ENCODE assay signal across 16 cellular contexts in genomic region chr2:50335852-50336251, GRCh38.
DNase-seq lines count a peak whose midpoint lies in the region; ATAC-seq and TF ChIP-seq lines count a peak whose summit lies in the region.
"Had no signal": no experiment of that assay in that cellular context is flagged by ENCODE, and none has a peak within 500 bp of the region (broad histone marks: within the 10 kb centered on the region; RNA-seq: fewer than 3 reads in every experiment).

No MANE protein-coding gene starts in this region.

- ATAC-seq in left cardiac atrium (no peak), WTC11 (peak; percentile 51), GM18511 (IDR thresholded peaks at IDR 0.05; ENCODE audit: unreplicated experiment) (no peak), lower lobe of right lung (no peak), PC-3 (no peak)

- H3K4me1 Mint-ChIP-seq in WTC11: peaks cover 42% of the 10 kb centered on the region
- H3K4me1 Mint-ChIP-seq: CD14-positive monocyte; CD4-positive, alpha-beta memory T cell had no signal

- H3K9ac ChIP-seq in PC-3 (ENCODE audit: low read length): no peak overlapping the region
- H3K9ac ChIP-seq: BLaER1, GM23248 had no signal

- H3K27ac ChIP-seq in cardiac muscle cell (peak overlapping the region; percentile 71), lower lobe of right lung (no peak overlapping the region), PC-3 (ENCODE audit: low read length) (no peak overlapping the region)
- H3K27ac ChIP-seq: BLaER1, GM23248 had no signal

- no peak overlapping the region for H3K27ac Mint-ChIP-seq in WTC11
- H3K27ac Mint-ChIP-seq: CD14-positive monocyte; CD4-positive, alpha-beta memory T cell had no signal

- H3K36me3 ChIP-seq in cardiac muscle cell: no peaks in the 10 kb centered on the region
- H3K36me3 ChIP-seq in lower lobe of right lung: no peaks in the 10 kb centered on the region
- no peaks in the 10 kb centered on the region for H3K36me3 ChIP-seq in PC-3 (ENCODE audit: low read depth, low read length)
- H3K36me3 ChIP-seq: BLaER1 had no signal

- H3K27me3 Mint-ChIP-seq in WTC11 (ENCODE audit: low read depth): no peaks in the 10 kb centered on the region
- H3K27me3 Mint-ChIP-seq: CD4-positive, alpha-beta memory T cell had no signal

- H3K4me2 ChIP-seq in PC-3 (ENCODE audit: low read length): no peak overlapping the region
- H3K4me2 ChIP-seq: BLaER1 had no signal

- H3K9me3 ChIP-seq in cardiac muscle cell (ENCODE audit: low read depth) (no peaks in the 10 kb centered on the region), lower lobe of right lung (no peaks in the 10 kb centered on the region), PC-3 (ENCODE audit: low read length) (no peaks in the 10 kb centered on the region)
- H3K9me3 ChIP-seq: BLaER1 had no signal

- no peaks in the 10 kb centered on the region for H4K20me1 ChIP-seq in PC-3 (ENCODE audit: low read length)
- H4K20me1 ChIP-seq: BLaER1 had no signal

- no peaks in the 10 kb centered on the region for H3K27me3 ChIP-seq in cardiac muscle cell
- H3K27me3 ChIP-seq in lower lobe of right lung (ENCODE audit: low read depth): no peaks in the 10 kb centered on the region
- H3K27me3 ChIP-seq in PC-3 (ENCODE audit: low read length): peaks cover 17% of the 10 kb centered on the region
- H3K27me3 ChIP-seq: BLaER1 had no signal

- BruUV-seq in PC-3 (replicated peaks; lab: Mats Ljungman, UMichigan): no TSS peak

- no peak overlapping the region for H3K4me3 Mint-ChIP-seq in WTC11
- H3K4me3 Mint-ChIP-seq: CD14-positive monocyte; CD4-positive, alpha-beta memory T cell had no signal

- POLR2A ChIA-PET in WTC11 (lab: Charles Lee): interaction anchor here (0.6 kb wide), 1 partner anchor 10 kb away, joined by 4 read pairs; no protein-coding TSS in a partner anchor
- POLR2A ChIA-PET in PC-3 (lab: Charles Lee; ENCODE audit: unreplicated experiment): no interaction called here

- no peak overlapping the region for H2AFZ ChIP-seq in PC-3 (ENCODE audit: low read length)
- H2AFZ ChIP-seq: GM23248 had no signal

- H3K4me1 ChIP-seq in cardiac muscle cell (ENCODE audit: low read depth): peaks cover 23% of the 10 kb centered on the region
- H3K4me1 ChIP-seq in lower lobe of right lung: no peaks in the 10 kb centered on the region
- H3K4me1 ChIP-seq in PC-3 (ENCODE audit: insufficient read depth, low read length): no peaks in the 10 kb centered on the region
- H3K4me1 ChIP-seq: BLaER1 had no signal

- H3K36me3 Mint-ChIP-seq in WTC11: no peaks in the 10 kb centered on the region
- H3K36me3 Mint-ChIP-seq: CD14-positive monocyte; CD4-positive, alpha-beta memory T cell had no signal

- H3K9me3 Mint-ChIP-seq in WTC11: no peaks in the 10 kb centered on the region
- H3K9me3 Mint-ChIP-seq: CD14-positive monocyte had no signal

- intact Hi-C loops in left cardiac atrium (cut with DNase I): no loop called here
- intact Hi-C loops in lower lobe of right lung (cut with DNase I): no loop called here
- intact Hi-C loops in PC-3 (cut with micrococcal nuclease): no loop called here

- no peak overlapping the region for H3K4me3 ChIP-seq in cardiac muscle cell
- H3K4me3 ChIP-seq in lower lobe of right lung: no peak overlapping the region
- no peak overlapping the region for H3K4me3 ChIP-seq in PC-3 (ENCODE audit: low read length)
- H3K4me3 ChIP-seq: BLaER1, GM23248 had no signal

- TF ChIP-seq CTCF in cardiac muscle cell (IDR thresholded peaks at IDR 0.05; ENCODE audit: low read depth, low read length) (no peak), WTC11 (IDR thresholded peaks at IDR 0.05) (no peak), lower lobe of right lung (IDR thresholded peaks at IDR 0.05) (no peak), PC-3 (conservative IDR thresholded peaks at IDR 0.05; ENCODE audit: low read depth, low read length) (no peak)

- CTCF ChIA-PET in WTC11 (lab: Charles Lee): interaction anchor here (1.5 kb wide), 1 partner anchor 67 kb away, joined by 4 read pairs; no protein-coding TSS in a partner anchor
- CTCF ChIA-PET in PC-3 (lab: Charles Lee): no interaction called here

- no peaks in the 10 kb centered on the region for H3F3A ChIP-seq in PC-3 (ENCODE audit: low read length, unreplicated experiment)

- DNase-seq in cardiac muscle cell (ENCODE audit: low read depth in 1 of 2, low spot score in 1 of 2): no peak
- DNase-seq in left cardiac atrium: no peak
- no peak for DNase-seq in WTC11 (ENCODE audit: low spot score)
- DNase-seq in left kidney (ENCODE audit: low read depth, low spot score): peak; percentile 18
- no peak for DNase-seq in lower lobe of right lung
- DNase-seq in PC-3: no peak
- DNase-seq: 8988T; Calu3; CD4-positive, alpha-beta memory T cell; DMS79 treated with DMSO at 0.1 percent for 48 hours; GF-D8; GM23248; H7 had no signal

- no peaks in the 10 kb centered on the region for H3K79me2 ChIP-seq in PC-3 (ENCODE audit: low read length)

- no peaks in the 10 kb centered on the region for H3K9me2 ChIP-seq in PC-3 (replicated peaks; ENCODE audit: low read length)

TF ChIP-seq in WTC11, 78 proteins besides CTCF, POLR2A, EP300 and RAD21:
- TF ChIP-seq TEAD1 (CRISPR knock-in tag; IDR thresholded peaks at IDR 0.05) (no peak), SP1 (CRISPR knock-in tag; conservative IDR thresholded peaks at IDR 0.05) (no peak), CREB1 (CRISPR knock-in tag; IDR thresholded peaks at IDR 0.05) (no peak), ZNF281 (CRISPR knock-in tag; IDR thresholded peaks at IDR 0.05) (no peak), MYBL2 (CRISPR knock-in tag; IDR thresholded peaks at IDR 0.05) (no peak), ATF6 (CRISPR knock-in tag; IDR thresholded peaks at IDR 0.05) (no peak), IRF1 (CRISPR knock-in tag; IDR thresholded peaks at IDR 0.05) (no peak), USF1 (CRISPR knock-in tag; IDR thresholded peaks at IDR 0.05) (no peak), RELA (CRISPR knock-in tag; IDR thresholded peaks at IDR 0.05; ENCODE audit: borderline replicate concordance) (no peak), FOXK1 (CRISPR knock-in tag; IDR thresholded peaks at IDR 0.05) (no peak), ZNF671 (CRISPR knock-in tag; IDR thresholded peaks at IDR 0.05) (no peak)
TF ChIP-seq in WTC11: peak in this region for 0.
